ENCODE assay signal across 18 cellular contexts in the genomic region with DNA sequence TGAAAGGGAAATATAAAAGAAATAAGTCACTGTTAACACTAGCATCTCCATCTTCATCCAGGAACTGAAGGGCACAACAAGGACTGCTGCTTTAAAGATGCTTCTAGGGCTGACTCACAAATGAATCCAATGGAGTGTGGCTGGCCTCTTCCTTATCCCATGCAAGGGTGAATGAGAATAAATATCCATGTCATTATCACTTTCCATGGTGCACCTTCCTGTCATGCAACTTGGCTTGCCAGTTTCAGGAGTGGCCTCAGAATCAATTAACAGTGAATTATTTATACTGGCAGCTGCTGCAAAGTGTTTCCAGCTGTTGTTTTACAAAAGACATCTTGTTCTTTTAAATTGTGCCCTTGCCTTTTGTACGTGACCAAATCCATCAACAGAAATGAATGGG.
"Had no signal": no experiment of that assay in that cellular context is flagged by ENCODE, and none has a peak within 500 bp of the region (broad histone marks: within the 10 kb centered on the region; RNA-seq: fewer than 3 reads in every experiment).

No MANE protein-coding gene starts in this region.

- H3K4me1 Mint-ChIP-seq: activated CD4-positive, alpha-beta T cell treated with anti-CD3 and anti-CD28 coated beads for 36 hours; activated CD8-positive, alpha-beta memory T cell treated with anti-CD3 and anti-CD28 coated beads, Interleukin-2, amount 10 ng/mL, durations not matched to agents 7 days and 5 days; activated naive CD4-positive, alpha-beta T cell treated with anti-CD3 and anti-CD28 coated beads, Interleukin-2, amount 10 ng/mL, durations not matched to agents 7 days and 5 days; memory B cell; natural killer cell; stimulated activated memory B cell treated with anti-CD40 and anti-IgM and Interleukin-4, amounts not matched to agents 10 μg/mL and 1 μg/mL and 100 μg/mL, for 72 hours had no signal

- H3K36me3 ChIP-seq: cardiac muscle cell, esophagus muscularis mucosa, neutrophil, thyroid gland had no signal

- H3K4me1 ChIP-seq: parathyroid adenoma, thyroid gland had no signal

- H3K9me3 ChIP-seq: mucosa of descending colon, neutrophil, thyroid gland had no signal

- H3K4me3 ChIP-seq: cardiac muscle cell, esophagus muscularis mucosa, mucosa of descending colon, thyroid gland had no signal

- H3K4me3 Mint-ChIP-seq: activated CD4-positive, alpha-beta memory T cell treated with anti-CD3 and anti-CD28 coated beads for 36 hours; activated CD4-positive, alpha-beta T cell treated with anti-CD3 and anti-CD28 coated beads for 36 hours; activated CD8-positive, alpha-beta memory T cell treated with anti-CD3 and anti-CD28 coated beads, Interleukin-2, amount 10 ng/mL, durations not matched to agents 7 days and 5 days; activated naive CD4-positive, alpha-beta T cell treated with anti-CD3 and anti-CD28 coated beads, Interleukin-2, amount 10 ng/mL, durations not matched to agents 7 days and 5 days; activated T-cell treated with anti-CD3 and anti-CD28 coated beads, Interleukin-2, amount 50 U/mL, for 24 hours; memory B cell; natural killer cell; stimulated activated memory B cell treated with anti-CD40 and anti-IgM and Interleukin-4, amounts not matched to agents 10 μg/mL and 1 μg/mL and 100 μg/mL, for 72 hours had no signal

- DNase-seq: activated CD4-positive, alpha-beta memory T cell treated with anti-CD3 and anti-CD28 coated beads for 36 hours; activated CD4-positive, alpha-beta T cell treated with anti-CD3 and anti-CD28 coated beads for 36 hours; activated CD8-positive, alpha-beta memory T cell treated with anti-CD3 and anti-CD28 coated beads, Interleukin-2, amount 10 ng/mL, durations not matched to agents 7 days and 5 days; activated naive CD4-positive, alpha-beta T cell treated with anti-CD3 and anti-CD28 coated beads, Interleukin-2, amount 10 ng/mL, durations not matched to agents 7 days and 5 days; activated T-cell treated with anti-CD3 and anti-CD28 coated beads, Interleukin-2, amount 50 U/mL, for 24 hours; foreskin fibroblast; kidney glomerular epithelial cell; left ventricle myocardium superior; mucosa of descending colon; natural killer cell; stimulated activated CD4-positive, alpha-beta T cell treated with anti-CD3 and anti-CD28 coated beads, Interleukin-2, amount 100 ng/mL, for 48 hours; thyroid gland had no signal

- H3K79me2 ChIP-seq: parathyroid adenoma had no signal

- H3K27me3 ChIP-seq: cardiac muscle cell, esophagus muscularis mucosa, neutrophil, thyroid gland had no signal

- H3K36me3 Mint-ChIP-seq: activated CD4-positive, alpha-beta memory T cell treated with anti-CD3 and anti-CD28 coated beads for 36 hours; activated naive CD4-positive, alpha-beta T cell treated with anti-CD3 and anti-CD28 coated beads, Interleukin-2, amount 10 ng/mL, durations not matched to agents 7 days and 5 days; memory B cell; natural killer cell; stimulated activated memory B cell treated with anti-CD40 and anti-IgM and Interleukin-4, amounts not matched to agents 10 μg/mL and 1 μg/mL and 100 μg/mL, for 72 hours had no signal

- H3K27ac Mint-ChIP-seq: activated CD4-positive, alpha-beta memory T cell treated with anti-CD3 and anti-CD28 coated beads for 36 hours; activated CD4-positive, alpha-beta T cell treated with anti-CD3 and anti-CD28 coated beads for 36 hours; activated CD8-positive, alpha-beta memory T cell treated with anti-CD3 and anti-CD28 coated beads, Interleukin-2, amount 10 ng/mL, durations not matched to agents 7 days and 5 days; activated naive CD4-positive, alpha-beta T cell treated with anti-CD3 and anti-CD28 coated beads, Interleukin-2, amount 10 ng/mL, durations not matched to agents 7 days and 5 days; activated T-cell treated with anti-CD3 and anti-CD28 coated beads, Interleukin-2, amount 50 U/mL, for 24 hours; memory B cell; natural killer cell; stimulated activated memory B cell treated with anti-CD40 and anti-IgM and Interleukin-4, amounts not matched to agents 10 μg/mL and 1 μg/mL and 100 μg/mL, for 72 hours had no signal

- H3K27ac ChIP-seq: cardiac muscle cell, neutrophil, parathyroid adenoma, thyroid gland had no signal

- H2AFZ ChIP-seq: parathyroid adenoma had no signal

- H3K9ac ChIP-seq: parathyroid adenoma had no signal

- H3K27me3 Mint-ChIP-seq: activated CD4-positive, alpha-beta memory T cell treated with anti-CD3 and anti-CD28 coated beads for 36 hours; activated CD4-positive, alpha-beta T cell treated with anti-CD3 and anti-CD28 coated beads for 36 hours; activated CD8-positive, alpha-beta memory T cell treated with anti-CD3 and anti-CD28 coated beads, Interleukin-2, amount 10 ng/mL, durations not matched to agents 7 days and 5 days; activated naive CD4-positive, alpha-beta T cell treated with anti-CD3 and anti-CD28 coated beads, Interleukin-2, amount 10 ng/mL, durations not matched to agents 7 days and 5 days; activated T-cell treated with anti-CD3 and anti-CD28 coated beads, Interleukin-2, amount 50 U/mL, for 24 hours; memory B cell; stimulated activated memory B cell treated with anti-CD40 and anti-IgM and Interleukin-4, amounts not matched to agents 10 μg/mL and 1 μg/mL and 100 μg/mL, for 72 hours had no signal
